Comparison of ENCODE assay signal across 1 cellular context in the genomic region with DNA sequence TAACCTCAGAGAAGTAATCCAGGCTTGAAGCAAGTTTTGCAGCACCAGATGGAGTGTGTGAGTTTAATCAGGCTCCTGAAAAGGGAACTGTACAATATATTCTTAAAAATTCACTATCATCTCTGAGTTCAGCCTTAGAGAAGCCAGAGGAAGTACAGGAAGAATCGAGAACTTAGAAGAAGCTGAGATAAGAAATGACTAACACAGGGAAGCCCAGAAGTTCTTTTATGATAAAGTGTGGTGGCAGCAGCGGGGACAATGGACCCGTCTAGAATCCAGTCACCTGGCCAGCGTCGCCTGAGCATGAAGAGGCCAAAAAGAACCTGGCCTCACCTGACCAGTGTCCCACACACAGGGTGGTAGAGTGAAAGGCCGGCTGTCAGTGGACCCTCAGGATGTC.
A peak's percentile ranks its signal among the peaks of the same experiment; 100 is the strongest.
TF ChIP-seq lines count a peak whose summit lies in the region.

No MANE protein-coding gene starts in this region.

TF ChIP-seq in K562, 482 proteins besides CTCF, POLR2A, EP300 and RAD21 (continued from another document and continues in another):
- TF ChIP-seq HNRNPLL (IDR thresholded peaks at IDR 0.05; ENCODE audit: low read depth, low read length, poor library complexity, severe bottlenecking) (no peak), FOXM1 (IDR thresholded peaks at IDR 0.05; ENCODE audit: low read depth) (peak; percentile 46; the same call in 1 of the 2 replicates), FOXM1 (CRISPR knock-in tag; IDR thresholded peaks at IDR 0.05; ENCODE audit: low read depth) (no peak), ZNF695 (CRISPR knock-in tag; IDR thresholded peaks at IDR 0.05) (no peak), PCBP2 (IDR thresholded peaks at IDR 0.05; ENCODE audit: low read depth, low read length, poor library complexity, severe bottlenecking) (no peak), TAL1 (IDR thresholded peaks at IDR 0.05) (peak; percentile 78), CHD1 (IDR thresholded peaks at IDR 0.05; ENCODE audit: low read length) (no peak), SP1 (CRISPR knock-in tag; IDR thresholded peaks at IDR 0.05) (no peak), GATAD2B (IDR thresholded peaks at IDR 0.05; ENCODE audit: borderline replicate concordance) (peak; percentile 67; the same call in 1 of the 2 replicates), ZNF384 (IDR thresholded peaks at IDR 0.05; ENCODE audit: low read depth, low read length) (no peak), NR2C2 (CRISPR knock-in tag; IDR thresholded peaks at IDR 0.05) (no peak), NR2C2 (tag; IDR thresholded peaks at IDR 0.05) (no peak), RCOR1 (IDR thresholded peaks at IDR 0.05; ENCODE audit: borderline replicate concordance in 1 of 2, low read depth in 2 of 2, low read length in 2 of 2) (peak in 1 of 2 experiments; percentile 80; a peak in 2 of 4 replicates), MCM3 (IDR thresholded peaks at IDR 0.05) (no peak), SAP30 (IDR thresholded peaks at IDR 0.05; ENCODE audit: borderline replicate concordance, insufficient read depth, low read depth, low read length, poor library complexity, severe bottlenecking) (no peak), ZNF57 (CRISPR knock-in tag; IDR thresholded peaks at IDR 0.05) (no peak), DNMT1 (IDR thresholded peaks at IDR 0.05) (no peak), HDAC6 (IDR thresholded peaks at IDR 0.05; ENCODE audit: low read depth, low read length) (no peak), TRIM28 (IDR thresholded peaks at IDR 0.05) (no peak), ZNF12 (CRISPR knock-in tag; IDR thresholded peaks at IDR 0.05) (no peak), SAFB (IDR thresholded peaks at IDR 0.05; ENCODE audit: borderline replicate concordance, low read depth, low read length) (no peak), SP2 (IDR thresholded peaks at IDR 0.05; ENCODE audit: extremely low read depth, low read depth, low read length, poor library complexity, severe bottlenecking) (no peak), TAF7 (tag; IDR thresholded peaks at IDR 0.05) (no peak), NFATC3 (IDR thresholded peaks at IDR 0.05) (no peak), MYNN (IDR thresholded peaks at IDR 0.05) (no peak), MYNN (CRISPR knock-in tag; IDR thresholded peaks at IDR 0.05) (no peak), KDM1A (IDR thresholded peaks at IDR 0.05) (0 out of 4 replicates have a peak, but pooled peaks of 1 of the 2 experiments have one; percentile 25), ETV5 (CRISPR knock-in tag; IDR thresholded peaks at IDR 0.05; ENCODE audit: low read depth) (peak; percentile 70; the same call in 1 of the 2 replicates), RBM39 (optimal IDR thresholded peaks at IDR 0.05; ENCODE audit: low read depth, low read length) (no peak), NCOA2 (IDR thresholded peaks at IDR 0.05; ENCODE audit: partially characterized antibody in 2 of 2) (no peak), CBX3 (IDR thresholded peaks at IDR 0.05; ENCODE audit: borderline replicate concordance in 1 of 2, low read length in 2 of 2) (peak in 1 of 2 experiments; percentile 68; a peak in 1 of 3 replicates), NFIC (IDR thresholded peaks at IDR 0.05) (peak; percentile 49), MEF2D (tag; conservative IDR thresholded peaks at IDR 0.05; ENCODE audit: low read depth) (no peak), ZEB2 (IDR thresholded peaks at IDR 0.05) (peak; percentile 83), GATAD2A (IDR thresholded peaks at IDR 0.05) (no peak), MTA2 (IDR thresholded peaks at IDR 0.05; ENCODE audit: low read depth) (peak; percentile 72), HDAC1 (IDR thresholded peaks at IDR 0.05) (peak in 1 of 2 experiments; percentile 44; a peak in 1 of 4 replicates), ZNF140 (CRISPR knock-in tag; IDR thresholded peaks at IDR 0.05) (no peak), TBP (optimal IDR thresholded peaks at IDR 0.05; ENCODE audit: low read depth, low read length) (no peak), ETV1 (tag; conservative IDR thresholded peaks at IDR 0.05; ENCODE audit: low read depth) (peak; percentile 49; the same call in 1 of the 2 replicates), TCFL5 (CRISPR knock-in tag; conservative IDR thresholded peaks at IDR 0.05) (no peak), PTBP1 (IDR thresholded peaks at IDR 0.05; ENCODE audit: low read depth, low read length) (no peak), PTTG1 (tag; IDR thresholded peaks at IDR 0.05; ENCODE audit: low read depth) (no peak), CCNT2 (IDR thresholded peaks at IDR 0.05; ENCODE audit: borderline replicate concordance, extremely low read depth, insufficient read length, low read depth, low read length) (peak; percentile 53), ZNF239 (CRISPR knock-in tag; IDR thresholded peaks at IDR 0.05) (no peak), ZNF133 (CRISPR knock-in tag; IDR thresholded peaks at IDR 0.05) (no peak), HDAC2 (IDR thresholded peaks at IDR 0.05) (peak; percentile 51; the same call in 1 of the 2 replicates), PHB (CRISPR knock-in tag; IDR thresholded peaks at IDR 0.05) (no peak)
- TF ChIP-seq, protein P1, sequence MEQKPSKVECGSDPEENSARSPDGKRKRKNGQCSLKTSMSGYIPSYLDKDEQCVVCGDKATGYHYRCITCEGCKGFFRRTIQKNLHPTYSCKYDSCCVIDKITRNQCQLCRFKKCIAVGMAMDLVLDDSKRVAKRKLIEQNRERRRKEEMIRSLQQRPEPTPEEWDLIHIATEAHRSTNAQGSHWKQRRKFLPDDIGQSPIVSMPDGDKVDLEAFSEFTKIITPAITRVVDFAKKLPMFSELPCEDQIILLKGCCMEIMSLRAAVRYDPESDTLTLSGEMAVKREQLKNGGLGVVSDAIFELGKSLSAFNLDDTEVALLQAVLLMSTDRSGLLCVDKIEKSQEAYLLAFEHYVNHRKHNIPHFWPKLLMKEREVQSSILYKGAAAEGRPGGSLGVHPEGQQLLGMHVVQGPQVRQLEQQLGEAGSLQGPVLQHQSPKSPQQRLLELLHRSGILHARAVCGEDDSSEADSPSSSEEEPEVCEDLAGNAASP (IDR thresholded peaks at IDR 0.05), result no peak
- TF ChIP-seq, protein P2, sequence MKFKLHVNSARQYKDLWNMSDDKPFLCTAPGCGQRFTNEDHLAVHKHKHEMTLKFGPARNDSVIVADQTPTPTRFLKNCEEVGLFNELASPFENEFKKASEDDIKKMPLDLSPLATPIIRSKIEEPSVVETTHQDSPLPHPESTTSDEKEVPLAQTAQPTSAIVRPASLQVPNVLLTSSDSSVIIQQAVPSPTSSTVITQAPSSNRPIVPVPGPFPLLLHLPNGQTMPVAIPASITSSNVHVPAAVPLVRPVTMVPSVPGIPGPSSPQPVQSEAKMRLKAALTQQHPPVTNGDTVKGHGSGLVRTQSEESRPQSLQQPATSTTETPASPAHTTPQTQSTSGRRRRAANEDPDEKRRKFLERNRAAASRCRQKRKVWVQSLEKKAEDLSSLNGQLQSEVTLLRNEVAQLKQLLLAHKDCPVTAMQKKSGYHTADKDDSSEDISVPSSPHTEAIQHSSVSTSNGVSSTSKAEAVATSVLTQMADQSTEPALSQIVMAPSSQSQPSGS (CRISPR knock-in tag; IDR thresholded peaks at IDR 0.05), result no peak
- TF ChIP-seq, protein P3, sequence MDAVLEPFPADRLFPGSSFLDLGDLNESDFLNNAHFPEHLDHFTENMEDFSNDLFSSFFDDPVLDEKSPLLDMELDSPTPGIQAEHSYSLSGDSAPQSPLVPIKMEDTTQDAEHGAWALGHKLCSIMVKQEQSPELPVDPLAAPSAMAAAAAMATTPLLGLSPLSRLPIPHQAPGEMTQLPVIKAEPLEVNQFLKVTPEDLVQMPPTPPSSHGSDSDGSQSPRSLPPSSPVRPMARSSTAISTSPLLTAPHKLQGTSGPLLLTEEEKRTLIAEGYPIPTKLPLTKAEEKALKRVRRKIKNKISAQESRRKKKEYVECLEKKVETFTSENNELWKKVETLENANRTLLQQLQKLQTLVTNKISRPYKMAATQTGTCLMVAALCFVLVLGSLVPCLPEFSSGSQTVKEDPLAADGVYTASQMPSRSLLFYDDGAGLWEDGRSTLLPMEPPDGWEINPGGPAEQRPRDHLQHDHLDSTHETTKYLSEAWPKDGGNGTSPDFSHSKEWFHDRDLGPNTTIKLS (IDR thresholded peaks at IDR 0.05; ENCODE audit: borderline replicate concordance, low read depth), result no peak
- TF ChIP-seq, protein P4, sequence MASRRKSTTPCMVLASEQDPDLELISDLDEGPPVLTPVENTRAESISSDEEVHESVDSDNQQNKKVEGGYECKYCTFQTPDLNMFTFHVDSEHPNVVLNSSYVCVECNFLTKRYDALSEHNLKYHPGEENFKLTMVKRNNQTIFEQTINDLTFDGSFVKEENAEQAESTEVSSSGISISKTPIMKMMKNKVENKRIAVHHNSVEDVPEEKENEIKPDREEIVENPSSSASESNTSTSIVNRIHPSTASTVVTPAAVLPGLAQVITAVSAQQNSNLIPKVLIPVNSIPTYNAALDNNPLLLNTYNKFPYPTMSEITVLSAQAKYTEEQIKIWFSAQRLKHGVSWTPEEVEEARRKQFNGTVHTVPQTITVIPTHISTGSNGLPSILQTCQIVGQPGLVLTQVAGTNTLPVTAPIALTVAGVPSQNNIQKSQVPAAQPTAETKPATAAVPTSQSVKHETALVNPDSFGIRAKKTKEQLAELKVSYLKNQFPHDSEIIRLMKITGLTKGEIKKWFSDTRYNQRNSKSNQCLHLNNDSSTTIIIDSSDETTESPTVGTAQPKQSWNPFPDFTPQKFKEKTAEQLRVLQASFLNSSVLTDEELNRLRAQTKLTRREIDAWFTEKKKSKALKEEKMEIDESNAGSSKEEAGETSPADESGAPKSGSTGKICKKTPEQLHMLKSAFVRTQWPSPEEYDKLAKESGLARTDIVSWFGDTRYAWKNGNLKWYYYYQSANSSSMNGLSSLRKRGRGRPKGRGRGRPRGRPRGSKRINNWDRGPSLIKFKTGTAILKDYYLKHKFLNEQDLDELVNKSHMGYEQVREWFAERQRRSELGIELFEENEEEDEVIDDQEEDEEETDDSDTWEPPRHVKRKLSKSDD (conservative IDR thresholded peaks at IDR 0.05; ENCODE audit: low read length), result no peak
- TF ChIP-seq, protein P5, sequence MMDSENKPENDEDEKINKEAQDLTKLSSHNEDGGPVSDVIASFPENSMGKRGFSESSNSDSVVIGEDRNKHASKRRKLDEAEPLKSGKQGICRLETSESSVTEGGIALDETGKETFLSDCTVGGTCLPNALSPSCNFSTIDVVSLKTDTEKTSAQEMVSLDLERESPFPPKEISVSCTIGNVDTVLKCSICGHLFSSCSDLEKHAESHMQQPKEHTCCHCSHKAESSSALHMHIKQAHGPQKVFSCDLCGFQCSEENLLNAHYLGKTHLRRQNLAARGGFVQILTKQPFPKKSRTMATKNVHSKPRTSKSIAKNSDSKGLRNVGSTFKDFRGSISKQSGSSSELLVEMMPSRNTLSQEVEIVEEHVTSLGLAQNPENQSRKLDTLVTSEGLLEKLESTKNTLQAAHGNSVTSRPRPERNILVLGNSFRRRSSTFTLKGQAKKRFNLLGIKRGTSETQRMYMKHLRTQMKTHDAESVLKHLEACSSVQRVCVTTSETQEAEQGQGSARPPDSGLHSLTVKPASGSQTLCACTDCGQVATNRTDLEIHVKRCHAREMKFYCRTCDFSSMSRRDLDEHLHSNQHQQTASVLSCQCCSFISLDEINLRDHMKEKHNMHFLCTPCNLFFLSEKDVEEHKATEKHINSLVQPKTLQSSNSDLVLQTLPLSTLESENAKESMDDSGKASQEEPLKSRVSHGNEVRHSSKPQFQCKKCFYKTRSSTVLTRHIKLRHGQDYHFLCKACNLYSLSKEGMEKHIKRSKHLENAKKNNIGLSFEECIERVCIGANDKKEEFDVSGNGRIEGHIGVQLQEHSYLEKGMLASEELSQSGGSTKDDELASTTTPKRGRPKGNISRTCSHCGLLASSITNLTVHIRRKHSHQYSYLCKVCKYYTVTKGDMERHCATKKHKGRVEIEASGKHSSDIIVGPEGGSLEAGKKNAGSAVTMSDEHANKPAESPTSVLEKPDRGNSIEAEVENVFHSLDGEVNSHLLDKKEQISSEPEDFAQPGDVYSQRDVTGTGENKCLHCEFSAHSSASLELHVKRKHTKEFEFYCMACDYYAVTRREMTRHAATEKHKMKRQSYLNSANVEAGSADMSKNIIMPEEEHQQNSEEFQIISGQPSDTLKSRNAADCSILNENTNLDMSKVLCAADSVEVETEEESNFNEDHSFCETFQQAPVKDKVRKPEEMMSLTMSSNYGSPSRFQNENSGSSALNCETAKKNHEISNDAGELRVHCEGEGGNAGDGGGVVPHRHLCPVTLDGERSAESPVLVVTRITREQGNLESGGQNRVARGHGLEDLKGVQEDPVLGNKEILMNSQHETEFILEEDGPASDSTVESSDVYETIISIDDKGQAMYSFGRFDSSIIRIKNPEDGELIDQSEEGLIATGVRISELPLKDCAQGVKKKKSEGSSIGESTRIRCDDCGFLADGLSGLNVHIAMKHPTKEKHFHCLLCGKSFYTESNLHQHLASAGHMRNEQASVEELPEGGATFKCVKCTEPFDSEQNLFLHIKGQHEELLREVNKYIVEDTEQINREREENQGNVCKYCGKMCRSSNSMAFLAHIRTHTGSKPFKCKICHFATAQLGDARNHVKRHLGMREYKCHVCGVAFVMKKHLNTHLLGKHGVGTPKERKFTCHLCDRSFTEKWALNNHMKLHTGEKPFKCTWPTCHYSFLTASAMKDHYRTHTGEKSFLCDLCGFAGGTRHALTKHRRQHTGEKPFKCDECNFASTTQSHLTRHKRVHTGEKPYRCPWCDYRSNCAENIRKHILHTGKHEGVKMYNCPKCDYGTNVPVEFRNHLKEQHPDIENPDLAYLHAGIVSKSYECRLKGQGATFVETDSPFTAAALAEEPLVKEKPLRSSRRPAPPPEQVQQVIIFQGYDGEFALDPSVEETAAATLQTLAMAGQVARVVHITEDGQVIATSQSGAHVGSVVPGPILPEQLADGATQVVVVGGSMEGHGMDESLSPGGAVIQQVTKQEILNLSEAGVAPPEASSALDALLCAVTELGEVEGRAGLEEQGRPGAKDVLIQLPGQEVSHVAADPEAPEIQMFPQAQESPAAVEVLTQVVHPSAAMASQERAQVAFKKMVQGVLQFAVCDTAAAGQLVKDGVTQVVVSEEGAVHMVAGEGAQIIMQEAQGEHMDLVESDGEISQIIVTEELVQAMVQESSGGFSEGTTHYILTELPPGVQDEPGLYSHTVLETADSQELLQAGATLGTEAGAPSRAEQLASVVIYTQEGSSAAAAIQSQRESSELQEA (IDR thresholded peaks at IDR 0.05; ENCODE audit: low read depth), result no peak
- TF ChIP-seq, protein P6, sequence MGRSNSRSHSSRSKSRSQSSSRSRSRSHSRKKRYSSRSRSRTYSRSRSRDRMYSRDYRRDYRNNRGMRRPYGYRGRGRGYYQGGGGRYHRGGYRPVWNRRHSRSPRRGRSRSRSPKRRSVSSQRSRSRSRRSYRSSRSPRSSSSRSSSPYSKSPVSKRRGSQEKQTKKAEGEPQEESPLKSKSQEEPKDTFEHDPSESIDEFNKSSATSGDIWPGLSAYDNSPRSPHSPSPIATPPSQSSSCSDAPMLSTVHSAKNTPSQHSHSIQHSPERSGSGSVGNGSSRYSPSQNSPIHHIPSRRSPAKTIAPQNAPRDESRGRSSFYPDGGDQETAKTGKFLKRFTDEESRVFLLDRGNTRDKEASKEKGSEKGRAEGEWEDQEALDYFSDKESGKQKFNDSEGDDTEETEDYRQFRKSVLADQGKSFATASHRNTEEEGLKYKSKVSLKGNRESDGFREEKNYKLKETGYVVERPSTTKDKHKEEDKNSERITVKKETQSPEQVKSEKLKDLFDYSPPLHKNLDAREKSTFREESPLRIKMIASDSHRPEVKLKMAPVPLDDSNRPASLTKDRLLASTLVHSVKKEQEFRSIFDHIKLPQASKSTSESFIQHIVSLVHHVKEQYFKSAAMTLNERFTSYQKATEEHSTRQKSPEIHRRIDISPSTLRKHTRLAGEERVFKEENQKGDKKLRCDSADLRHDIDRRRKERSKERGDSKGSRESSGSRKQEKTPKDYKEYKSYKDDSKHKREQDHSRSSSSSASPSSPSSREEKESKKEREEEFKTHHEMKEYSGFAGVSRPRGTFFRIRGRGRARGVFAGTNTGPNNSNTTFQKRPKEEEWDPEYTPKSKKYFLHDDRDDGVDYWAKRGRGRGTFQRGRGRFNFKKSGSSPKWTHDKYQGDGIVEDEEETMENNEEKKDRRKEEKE (IDR thresholded peaks at IDR 0.05; ENCODE audit: borderline replicate concordance in 1 of 2, control insufficient read depth in 1 of 2, low read depth in 2 of 2, low read length in 1 of 2), result no peak
